33 cellular contexts compared by ENCODE assay signal in genomic region chr14:20044243-20044642, GRCh38. TPM values are rescaled to one million over a fixed set of nuclear protein-coding genes. Genes with fewer than 3 reads are reported as not detected.
"Had no signal": no experiment of that assay in that cellular context is flagged by ENCODE, and none has a peak within 500 bp of the region (broad histone marks: within the 10 kb centered on the region; RNA-seq: fewer than 3 reads in every experiment).

No MANE protein-coding gene starts in this region.

- FAIRE-seq: urothelium cell line had no signal

- H3K27ac ChIP-seq: stomach, suprapubic skin, testis, thoracic aorta, thyroid gland, tibial artery, tibial nerve, transverse colon, upper lobe of left lung, upper lobe of right lung, uterus, vagina had no signal

- H3K4me3 Mint-ChIP-seq: stimulated activated effector memory CD8-positive, alpha-beta T cell treated with anti-CD3 and anti-CD28 coated beads, Interleukin-12 subunit alpha, Interleukin-12 subunit beta, amount 100 ng/mL, for 72 hours; stimulated activated memory B cell treated with anti-CD40 and anti-IgM and Interleukin-4, amounts not matched to agents 10 μg/mL and 1 μg/mL and 100 μg/mL, for 72 hours; stimulated activated naive B cell treated with anti-CD40 and anti-IgM and Interleukin-4, amounts not matched to agents 10 μg/mL and 1 μg/mL and 100 μg/mL, for 72 hours; stimulated activated naive CD8-positive, alpha-beta T cell treated with anti-CD3 and anti-CD28 coated beads, Interleukin-15, amount 100 ng/mL, for 72 hours; stimulated activated naive CD8-positive, alpha-beta T cell treated with anti-CD3 and anti-CD28 coated beads, Interleukin-15, Interleukin-2, amounts not matched to agents 100 ng/mL and 50 ng/mL, for 24 hours; type B pancreatic cell had no signal

- H3K36me3 ChIP-seq: stomach, suprapubic skin, thoracic aorta, thyroid gland, tibial artery, tibial nerve, transverse colon, upper lobe of left lung, upper lobe of right lung, uterus, vagina had no signal

- H3K9me3 ChIP-seq: stomach, testis, thoracic aorta, thyroid gland, tibial artery, tibial nerve, transverse colon, upper lobe of left lung, upper lobe of right lung, uterus, vagina had no signal

- H3K36me3 Mint-ChIP-seq: stimulated activated effector memory CD8-positive, alpha-beta T cell treated with anti-CD3 and anti-CD28 coated beads, Interleukin-12 subunit alpha, Interleukin-12 subunit beta, amount 100 ng/mL, for 72 hours; stimulated activated memory B cell treated with anti-CD40 and anti-IgM and Interleukin-4, amounts not matched to agents 10 μg/mL and 1 μg/mL and 100 μg/mL, for 72 hours; stimulated activated naive B cell treated with anti-CD40 and anti-IgM and Interleukin-4, amounts not matched to agents 10 μg/mL and 1 μg/mL and 100 μg/mL, for 72 hours had no signal

- DNase-seq: stimulated activated CD4-positive, alpha-beta T cell treated with anti-CD3 and anti-CD28 coated beads, Interleukin-2, amount 100 ng/mL, for 48 hours; stimulated activated CD4-positive, alpha-beta T cell treated with anti-CD3 and anti-CD28 coated beads, Interleukin-4, amount 100 ng/mL, for 1 hour; stimulated activated CD4-positive, alpha-beta T cell treated with anti-CD3 and anti-CD28 coated beads, Interleukin-4, amount 100 ng/mL, for 24 hours; stimulated activated CD4-positive, alpha-beta T cell treated with anti-CD3 and anti-CD28 coated beads, Interleukin-4, amount 100 ng/mL, for 4 hours; stimulated activated CD8-positive, alpha-beta memory T cell treated with anti-CD3 and anti-CD28 coated beads, Interleukin-4, amount 100 ng/mL, for 48 hours; stimulated activated naive B cell treated with anti-CD40 and anti-IgM and Interleukin-4, amounts not matched to agents 10 μg/mL and 1 μg/mL and 100 μg/mL, for 72 hours; stimulated activated naive CD4-positive, alpha-beta T cell; stimulated activated naive CD4-positive, alpha-beta T cell treated with Interleukin-2 at 50 U/mL for 16 hours; stimulated activated naive CD8-positive, alpha-beta T cell treated with anti-CD3 and anti-CD28 coated beads, Interleukin-15, amount 100 ng/mL, for 72 hours; stimulated activated naive CD8-positive, alpha-beta T cell treated with anti-CD3 and anti-CD28 coated beads, Interleukin-15, Interleukin-2, amounts not matched to agents 100 U/mL and 50 U/mL, for 24 hours; stomach; substantia nigra; testis; thyroid gland; tibial artery; transverse colon; upper lobe of left lung; upper lobe of right lung; uterus had no signal

- H3K4me1 Mint-ChIP-seq: stimulated activated effector memory CD8-positive, alpha-beta T cell treated with anti-CD3 and anti-CD28 coated beads, Interleukin-12 subunit alpha, Interleukin-12 subunit beta, amount 100 ng/mL, for 72 hours; stimulated activated memory B cell treated with anti-CD40 and anti-IgM and Interleukin-4, amounts not matched to agents 10 μg/mL and 1 μg/mL and 100 μg/mL, for 72 hours; stimulated activated naive B cell treated with anti-CD40 and anti-IgM and Interleukin-4, amounts not matched to agents 10 μg/mL and 1 μg/mL and 100 μg/mL, for 72 hours; stimulated activated naive CD8-positive, alpha-beta T cell treated with anti-CD3 and anti-CD28 coated beads, Interleukin-15, amount 100 ng/mL, for 72 hours had no signal

- ATAC-seq: stimulated activated effector memory CD8-positive, alpha-beta T cell treated with anti-CD3 and anti-CD28 coated beads, Interleukin-12 subunit alpha, Interleukin-12 subunit beta, amount 100 ng/mL, for 72 hours; stimulated activated memory B cell treated with anti-CD40 and anti-IgM and Interleukin-4, amounts not matched to agents 10 μg/mL and 1 μg/mL and 100 μg/mL, for 72 hours; stimulated activated naive B cell treated with anti-CD40 and anti-IgM and Interleukin-4, amounts not matched to agents 10 μg/mL and 1 μg/mL and 100 μg/mL, for 72 hours; stimulated activated naive CD8-positive, alpha-beta T cell treated with anti-CD3 and anti-CD28 coated beads, Interleukin-15, amount 100 ng/mL, for 72 hours; stimulated activated naive CD8-positive, alpha-beta T cell treated with anti-CD3 and anti-CD28 coated beads, Interleukin-15, Interleukin-2, amounts not matched to agents 100 U/mL and 50 U/mL, for 24 hours; upper lobe of right lung had no signal

- H3K4me3 ChIP-seq: stomach, suprapubic skin, testis, thoracic aorta, thyroid gland, tibial artery, tibial nerve, transverse colon, upper lobe of left lung, upper lobe of right lung, uterus, vagina had no signal

- H3K4me1 ChIP-seq: stomach, suprapubic skin, testis, thyroid gland, tibial artery, tibial nerve, transverse colon, upper lobe of left lung, upper lobe of right lung, uterus, vagina had no signal

- H3K27me3 Mint-ChIP-seq: type B pancreatic cell had no signal

- H3K27ac Mint-ChIP-seq: stimulated activated effector memory CD8-positive, alpha-beta T cell treated with anti-CD3 and anti-CD28 coated beads, Interleukin-12 subunit alpha, Interleukin-12 subunit beta, amount 100 ng/mL, for 72 hours; stimulated activated memory B cell treated with anti-CD40 and anti-IgM and Interleukin-4, amounts not matched to agents 10 μg/mL and 1 μg/mL and 100 μg/mL, for 72 hours; stimulated activated naive B cell treated with anti-CD40 and anti-IgM and Interleukin-4, amounts not matched to agents 10 μg/mL and 1 μg/mL and 100 μg/mL, for 72 hours; stimulated activated naive CD8-positive, alpha-beta T cell treated with anti-CD3 and anti-CD28 coated beads, Interleukin-15, Interleukin-2, amounts not matched to agents 100 ng/mL and 50 ng/mL, for 24 hours; type B pancreatic cell had no signal

- H3K9me3 Mint-ChIP-seq: stimulated activated effector memory CD8-positive, alpha-beta T cell treated with anti-CD3 and anti-CD28 coated beads, Interleukin-12 subunit alpha, Interleukin-12 subunit beta, amount 100 ng/mL, for 72 hours had no signal

- H3K27me3 ChIP-seq: stomach, suprapubic skin, testis, thyroid gland, tibial artery, tibial nerve, transverse colon, upper lobe of left lung, upper lobe of right lung, uterus, vagina had no signal

RNA-seq across cellular contexts. Expression of gene OR4K13, which starts 8.4 kb away (rescaled TPM):
- total RNA-seq: stomach, subcutaneous adipose tissue, suprapubic skin, temporal lobe, thoracic aorta, thyroid gland, tibial nerve, transverse colon, upper lobe of left lung, upper lobe of right lung, ureter, urinary bladder, uterus, vagina had no signal
- polyA plus RNA-seq: stomach, thymus, urinary bladder had no signal

RNA-seq across cellular contexts. Expression of gene OR4L1, which starts 15.6 kb away (rescaled TPM):
- total RNA-seq: stomach, subcutaneous adipose tissue, suprapubic skin, temporal lobe, testis, thoracic aorta, thyroid gland, tibial nerve, transverse colon, upper lobe of left lung, upper lobe of right lung, ureter, urinary bladder, uterus, vagina had no signal
- polyA plus RNA-seq: stomach, thymus, urinary bladder had no signal

RNA-seq across cellular contexts. Expression of gene OR4K14, which starts 25.1 kb away (rescaled TPM):
- total RNA-seq: stomach, subcutaneous adipose tissue, suprapubic skin, temporal lobe, thoracic aorta, thyroid gland, tibial nerve, transverse colon, upper lobe of left lung, upper lobe of right lung, ureter, urinary bladder, uterus, vagina had no signal
- polyA plus RNA-seq: stomach, thymus, urinary bladder had no signal

RNA-seq across cellular contexts. Expression of gene OR4Q2, which starts 42.3 kb away (rescaled TPM):
- total RNA-seq: stomach, subcutaneous adipose tissue, suprapubic skin, temporal lobe, testis, thoracic aorta, thyroid gland, tibial nerve, transverse colon, upper lobe of left lung, upper lobe of right lung, ureter, urinary bladder, uterus, vagina had no signal
- polyA plus RNA-seq: stomach, thymus, urinary bladder had no signal
